In the genomic region with DNA sequence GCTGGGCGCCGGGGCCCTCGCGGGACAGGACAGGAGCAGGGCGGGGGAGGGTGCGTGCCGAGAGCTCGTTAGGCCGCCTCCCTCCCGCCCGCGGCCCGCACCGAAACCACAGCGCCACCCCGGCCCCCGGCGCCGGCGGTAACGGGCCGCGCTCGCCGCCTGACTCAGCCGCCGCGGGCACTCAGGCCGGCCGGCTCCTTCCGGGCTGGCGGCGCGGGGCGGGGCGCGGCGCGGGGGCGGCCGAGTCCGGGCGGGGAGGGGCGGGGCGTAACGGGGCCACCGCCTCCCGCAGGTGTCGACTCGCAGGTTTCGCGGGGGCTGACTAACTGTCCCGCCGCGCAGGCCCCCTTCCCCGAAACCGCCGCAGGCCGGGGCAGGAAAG, we compare ENCODE assay signal across 1 cellular context.
TF ChIP-seq lines count a peak whose summit lies in the region.

A gene with protein sequence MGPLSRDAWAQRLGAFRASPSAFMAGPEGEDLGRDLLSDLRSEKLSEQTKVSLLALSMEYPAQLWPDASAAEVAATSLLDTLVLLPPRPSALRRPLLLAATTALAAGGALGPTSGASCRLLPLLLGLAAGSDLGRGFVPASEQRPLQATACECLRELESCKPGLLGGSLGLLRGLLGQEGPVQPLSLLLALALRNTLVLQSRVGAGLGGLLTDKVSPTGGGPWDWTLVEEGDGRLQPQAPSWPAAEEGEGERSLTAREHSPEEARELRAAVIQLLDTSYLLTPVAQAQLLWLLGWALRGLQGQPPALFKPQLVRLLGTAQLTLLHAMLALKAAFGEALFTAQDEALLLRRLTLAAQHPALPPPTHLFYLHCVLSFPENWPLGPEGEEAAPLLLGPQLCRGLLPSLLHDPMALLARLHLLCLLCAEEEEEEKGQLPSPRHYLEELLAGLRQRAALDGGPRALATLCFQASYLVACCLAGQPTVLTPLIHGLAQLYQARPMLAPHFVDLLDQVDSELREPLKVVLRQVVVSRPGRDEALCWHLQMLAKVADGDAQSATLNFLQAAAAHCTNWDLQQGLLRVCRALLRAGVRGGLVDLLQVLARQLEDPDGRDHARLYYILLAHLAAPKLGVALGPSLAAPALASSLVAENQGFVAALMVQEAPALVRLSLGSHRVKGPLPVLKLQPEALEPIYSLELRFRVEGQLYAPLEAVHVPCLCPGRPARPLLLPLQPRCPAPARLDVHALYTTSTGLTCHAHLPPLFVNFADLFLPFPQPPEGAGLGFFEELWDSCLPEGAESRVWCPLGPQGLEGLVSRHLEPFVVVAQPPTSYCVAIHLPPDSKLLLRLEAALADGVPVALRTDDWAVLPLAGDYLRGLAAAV (minus strand): TSS at position 207 of the 382 bp plus-strand sequence. CDS start 385 bp downstream, outside the sequence.

TF ChIP-seq in K562, 482 proteins besides CTCF, POLR2A, EP300 and RAD21 (continued from another document and continues in another):
- no peak for TF ChIP-seq PATZ1 (CRISPR knock-in tag; IDR thresholded peaks at IDR 0.05; ENCODE audit: borderline replicate concordance)
- no peak for TF ChIP-seq NCOA4 (IDR thresholded peaks at IDR 0.05; ENCODE audit: partially characterized antibody)
- TF ChIP-seq BCOR (IDR thresholded peaks at IDR 0.05), result no peak
- no peak for TF ChIP-seq KAT7 (CRISPR knock-in tag; IDR thresholded peaks at IDR 0.05; ENCODE audit: borderline replicate concordance)
- no peak for TF ChIP-seq BACH1 (tag; IDR thresholded peaks at IDR 0.05)
- TF ChIP-seq SIN3A (IDR thresholded peaks at IDR 0.05; ENCODE audit: borderline replicate concordance in 2 of 2, control insufficient read depth in 1 of 2, low read depth in 2 of 2, low read length in 2 of 2), result peak in 1 of 2 experiments; percentile 61; a peak in 1 of 4 replicates
- TF ChIP-seq, protein P1, sequence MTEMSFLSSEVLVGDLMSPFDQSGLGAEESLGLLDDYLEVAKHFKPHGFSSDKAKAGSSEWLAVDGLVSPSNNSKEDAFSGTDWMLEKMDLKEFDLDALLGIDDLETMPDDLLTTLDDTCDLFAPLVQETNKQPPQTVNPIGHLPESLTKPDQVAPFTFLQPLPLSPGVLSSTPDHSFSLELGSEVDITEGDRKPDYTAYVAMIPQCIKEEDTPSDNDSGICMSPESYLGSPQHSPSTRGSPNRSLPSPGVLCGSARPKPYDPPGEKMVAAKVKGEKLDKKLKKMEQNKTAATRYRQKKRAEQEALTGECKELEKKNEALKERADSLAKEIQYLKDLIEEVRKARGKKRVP (CRISPR knock-in tag; IDR thresholded peaks at IDR 0.05), result no peak
- TF ChIP-seq ZC3H8 (IDR thresholded peaks at IDR 0.05), result no peak
- TF ChIP-seq, protein P2, sequence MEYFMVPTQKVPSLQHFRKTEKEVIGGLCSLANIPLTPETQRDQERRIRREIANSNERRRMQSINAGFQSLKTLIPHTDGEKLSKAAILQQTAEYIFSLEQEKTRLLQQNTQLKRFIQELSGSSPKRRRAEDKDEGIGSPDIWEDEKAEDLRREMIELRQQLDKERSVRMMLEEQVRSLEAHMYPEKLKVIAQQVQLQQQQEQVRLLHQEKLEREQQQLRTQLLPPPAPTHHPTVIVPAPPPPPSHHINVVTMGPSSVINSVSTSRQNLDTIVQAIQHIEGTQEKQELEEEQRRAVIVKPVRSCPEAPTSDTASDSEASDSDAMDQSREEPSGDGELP (CRISPR knock-in tag; IDR thresholded peaks at IDR 0.05; ENCODE audit: borderline replicate concordance), result no peak; the same call in 1 of the 2 replicates
- TF ChIP-seq XRCC5 (IDR thresholded peaks at IDR 0.05; ENCODE audit: low read depth, low read length), result no peak
- TF ChIP-seq DIDO1 (tag; IDR thresholded peaks at IDR 0.05; ENCODE audit: low read depth), result no peak
- TF ChIP-seq E2F6 (IDR thresholded peaks at IDR 0.05; ENCODE audit: borderline replicate concordance in 1 of 2, extremely low read depth in 1 of 2, insufficient read depth in 1 of 2, insufficient read length in 1 of 2, low read depth in 1 of 2, low read length in 1 of 2, poor library complexity in 1 of 2, severe bottlenecking in 1 of 2), result peak in 1 of 2 experiments; percentile 85
- peak; percentile 83 for TF ChIP-seq RB1 (IDR thresholded peaks at IDR 0.05; ENCODE audit: low read depth)
- no peak for TF ChIP-seq TAL1 (IDR thresholded peaks at IDR 0.05)
- no peak for TF ChIP-seq FOXK1 (CRISPR knock-in tag; IDR thresholded peaks at IDR 0.05; ENCODE audit: borderline replicate concordance)
- TF ChIP-seq, protein P3, sequence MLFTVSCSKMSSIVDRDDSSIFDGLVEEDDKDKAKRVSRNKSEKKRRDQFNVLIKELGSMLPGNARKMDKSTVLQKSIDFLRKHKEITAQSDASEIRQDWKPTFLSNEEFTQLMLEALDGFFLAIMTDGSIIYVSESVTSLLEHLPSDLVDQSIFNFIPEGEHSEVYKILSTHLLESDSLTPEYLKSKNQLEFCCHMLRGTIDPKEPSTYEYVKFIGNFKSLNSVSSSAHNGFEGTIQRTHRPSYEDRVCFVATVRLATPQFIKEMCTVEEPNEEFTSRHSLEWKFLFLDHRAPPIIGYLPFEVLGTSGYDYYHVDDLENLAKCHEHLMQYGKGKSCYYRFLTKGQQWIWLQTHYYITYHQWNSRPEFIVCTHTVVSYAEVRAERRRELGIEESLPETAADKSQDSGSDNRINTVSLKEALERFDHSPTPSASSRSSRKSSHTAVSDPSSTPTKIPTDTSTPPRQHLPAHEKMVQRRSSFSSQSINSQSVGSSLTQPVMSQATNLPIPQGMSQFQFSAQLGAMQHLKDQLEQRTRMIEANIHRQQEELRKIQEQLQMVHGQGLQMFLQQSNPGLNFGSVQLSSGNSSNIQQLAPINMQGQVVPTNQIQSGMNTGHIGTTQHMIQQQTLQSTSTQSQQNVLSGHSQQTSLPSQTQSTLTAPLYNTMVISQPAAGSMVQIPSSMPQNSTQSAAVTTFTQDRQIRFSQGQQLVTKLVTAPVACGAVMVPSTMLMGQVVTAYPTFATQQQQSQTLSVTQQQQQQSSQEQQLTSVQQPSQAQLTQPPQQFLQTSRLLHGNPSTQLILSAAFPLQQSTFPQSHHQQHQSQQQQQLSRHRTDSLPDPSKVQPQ (CRISPR knock-in tag; IDR thresholded peaks at IDR 0.05; ENCODE audit: borderline replicate concordance), result no peak
- TF ChIP-seq CREM (IDR thresholded peaks at IDR 0.05; ENCODE audit: low read depth), result no peak
- TF ChIP-seq SUPT5H (IDR thresholded peaks at IDR 0.05), result no peak
- TF ChIP-seq PTTG1 (tag; IDR thresholded peaks at IDR 0.05; ENCODE audit: low read depth), result no peak
- no peak for TF ChIP-seq KLF13 (tag; IDR thresholded peaks at IDR 0.05; ENCODE audit: borderline replicate concordance, low read depth)
- TF ChIP-seq FOXP1 (CRISPR knock-in tag; IDR thresholded peaks at IDR 0.05), result no peak
- TF ChIP-seq, protein P4, sequence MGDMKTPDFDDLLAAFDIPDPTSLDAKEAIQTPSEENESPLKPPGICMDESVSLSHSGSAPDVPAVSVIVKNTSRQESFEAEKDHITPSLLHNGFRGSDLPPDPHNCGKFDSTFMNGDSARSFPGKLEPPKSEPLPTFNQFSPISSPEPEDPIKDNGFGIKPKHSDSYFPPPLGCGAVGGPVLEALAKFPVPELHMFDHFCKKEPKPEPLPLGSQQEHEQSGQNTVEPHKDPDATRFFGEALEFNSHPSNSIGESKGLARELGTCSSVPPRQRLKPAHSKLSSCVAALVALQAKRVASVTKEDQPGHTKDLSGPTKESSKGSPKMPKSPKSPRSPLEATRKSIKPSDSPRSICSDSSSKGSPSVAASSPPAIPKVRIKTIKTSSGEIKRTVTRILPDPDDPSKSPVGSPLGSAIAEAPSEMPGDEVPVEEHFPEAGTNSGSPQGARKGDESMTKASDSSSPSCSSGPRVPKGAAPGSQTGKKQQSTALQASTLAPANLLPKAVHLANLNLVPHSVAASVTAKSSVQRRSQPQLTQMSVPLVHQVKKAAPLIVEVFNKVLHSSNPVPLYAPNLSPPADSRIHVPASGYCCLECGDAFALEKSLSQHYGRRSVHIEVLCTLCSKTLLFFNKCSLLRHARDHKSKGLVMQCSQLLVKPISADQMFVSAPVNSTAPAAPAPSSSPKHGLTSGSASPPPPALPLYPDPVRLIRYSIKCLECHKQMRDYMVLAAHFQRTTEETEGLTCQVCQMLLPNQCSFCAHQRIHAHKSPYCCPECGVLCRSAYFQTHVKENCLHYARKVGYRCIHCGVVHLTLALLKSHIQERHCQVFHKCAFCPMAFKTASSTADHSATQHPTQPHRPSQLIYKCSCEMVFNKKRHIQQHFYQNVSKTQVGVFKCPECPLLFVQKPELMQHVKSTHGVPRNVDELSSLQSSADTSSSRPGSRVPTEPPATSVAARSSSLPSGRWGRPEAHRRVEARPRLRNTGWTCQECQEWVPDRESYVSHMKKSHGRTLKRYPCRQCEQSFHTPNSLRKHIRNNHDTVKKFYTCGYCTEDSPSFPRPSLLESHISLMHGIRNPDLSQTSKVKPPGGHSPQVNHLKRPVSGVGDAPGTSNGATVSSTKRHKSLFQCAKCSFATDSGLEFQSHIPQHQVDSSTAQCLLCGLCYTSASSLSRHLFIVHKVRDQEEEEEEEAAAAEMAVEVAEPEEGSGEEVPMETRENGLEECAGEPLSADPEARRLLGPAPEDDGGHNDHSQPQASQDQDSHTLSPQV (IDR thresholded peaks at IDR 0.05), result no peak
- TF ChIP-seq SRSF3 (IDR thresholded peaks at IDR 0.05; ENCODE audit: insufficient read depth, low read length), result no peak
- TF ChIP-seq ZNF212 (CRISPR knock-in tag; IDR thresholded peaks at IDR 0.05), result no peak
- TF ChIP-seq RBFOX2 (IDR thresholded peaks at IDR 0.05; ENCODE audit: low read depth, low read length), result no peak
- TF ChIP-seq MAZ (CRISPR knock-in tag; conservative IDR thresholded peaks at IDR 0.05 in 1 of 2, IDR thresholded peaks at IDR 0.05 in 1 of 2), result peak in 1 of 2 experiments; percentile 83; a peak in 2 of 4 replicates
- no peak for TF ChIP-seq FOXK2 (conservative IDR thresholded peaks at IDR 0.05 in 1 of 2, IDR thresholded peaks at IDR 0.05 in 1 of 2; ENCODE audit: low read depth in 2 of 2)
- no peak for TF ChIP-seq POLR3G (IDR thresholded peaks at IDR 0.05; ENCODE audit: extremely low read depth, insufficient read length, insufficient replicate concordance)
- no peak for TF ChIP-seq KDM4B (IDR thresholded peaks at IDR 0.05; ENCODE audit: borderline replicate concordance in 2 of 2, low read depth in 1 of 2)
- no peak for TF ChIP-seq BHLHE40 (IDR thresholded peaks at IDR 0.05; ENCODE audit: low read length)
- TF ChIP-seq, protein P5, sequence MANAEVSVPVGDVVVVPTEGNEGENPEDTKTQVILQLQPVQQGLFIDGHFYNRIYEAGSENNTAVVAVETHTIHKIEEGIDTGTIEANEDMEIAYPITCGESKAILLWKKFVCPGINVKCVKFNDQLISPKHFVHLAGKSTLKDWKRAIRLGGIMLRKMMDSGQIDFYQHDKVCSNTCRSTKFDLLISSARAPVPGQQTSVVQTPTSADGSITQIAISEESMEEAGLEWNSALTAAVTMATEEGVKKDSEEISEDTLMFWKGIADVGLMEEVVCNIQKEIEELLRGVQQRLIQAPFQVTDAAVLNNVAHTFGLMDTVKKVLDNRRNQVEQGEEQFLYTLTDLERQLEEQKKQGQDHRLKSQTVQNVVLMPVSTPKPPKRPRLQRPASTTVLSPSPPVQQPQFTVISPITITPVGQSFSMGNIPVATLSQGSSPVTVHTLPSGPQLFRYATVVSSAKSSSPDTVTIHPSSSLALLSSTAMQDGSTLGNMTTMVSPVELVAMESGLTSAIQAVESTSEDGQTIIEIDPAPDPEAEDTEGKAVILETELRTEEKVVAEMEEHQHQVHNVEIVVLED (CRISPR knock-in tag; IDR thresholded peaks at IDR 0.05), result peak; percentile 38; the same call in 1 of the 2 replicates
- no peak for TF ChIP-seq THRB (CRISPR knock-in tag; conservative IDR thresholded peaks at IDR 0.05)
- peak; percentile 59 for TF ChIP-seq TAF1 (IDR thresholded peaks at IDR 0.05; ENCODE audit: control insufficient read depth, extremely low read depth, insufficient read depth, low read length, severe bottlenecking)
- TF ChIP-seq TEAD4 (IDR thresholded peaks at IDR 0.05; ENCODE audit: low read length), result no peak
- no peak for TF ChIP-seq TEAD4 (CRISPR knock-in tag; IDR thresholded peaks at IDR 0.05; ENCODE audit: borderline replicate concordance)
- TF ChIP-seq ZNF668 (CRISPR knock-in tag; IDR thresholded peaks at IDR 0.05), result no peak
- no peak for TF ChIP-seq GTF2B (IDR thresholded peaks at IDR 0.05; ENCODE audit: extremely low read depth, insufficient read length)
